Comparison of ENCODE assay signal across 9 cellular contexts in genomic region chr10:89389254-89389653, GRCh38. TPM values are rescaled to one million over a fixed set of nuclear protein-coding genes. Genes with fewer than 3 reads are reported as not detected.
DNase-seq lines count a peak whose midpoint lies in the region; ATAC-seq, FAIRE-seq and TF ChIP-seq lines count a peak whose summit lies in the region.
"Had no signal": no experiment of that assay in that cellular context is flagged by ENCODE, and none has a peak within 500 bp of the region (broad histone marks: within the 10 kb centered on the region; RNA-seq: fewer than 3 reads in every experiment).

No MANE protein-coding gene starts in this region.

- TF ChIP-seq POLR2A in A549 (IDR thresholded peaks at IDR 0.05; ENCODE audit: low read length), result no peak
- TF ChIP-seq POLR2A in gastroesophageal sphincter (IDR thresholded peaks at IDR 0.05), result no peak

- peak; percentile 84 to 88 for TF ChIP-seq RAD21 in A549 (conservative IDR thresholded peaks at IDR 0.05 in 1 of 2, IDR thresholded peaks at IDR 0.05 in 1 of 2)

- H3K4me3 ChIP-seq in A549 (no peak overlapping the region), GM12865 (ENCODE audit: low read depth, low read length) (no peak overlapping the region), gastroesophageal sphincter (no peak overlapping the region)
- H3K4me3 ChIP-seq: SK-N-MC had no signal

- no peak overlapping the region for H3K4me2 ChIP-seq in A549

- FAIRE-seq in A549 (lab: Jason Lieb, UNC), result no peak

- H3K9me3 ChIP-seq in A549 (no peaks in the 10 kb centered on the region), gastroesophageal sphincter (no peaks in the 10 kb centered on the region)

- TF ChIP-seq CTCF in A549 (IDR thresholded peaks at IDR 0.05) (peak; percentile 73), GM12865 (IDR thresholded peaks at IDR 0.05; ENCODE audit: insufficient read depth, low read depth, low read length, missing control alignments) (peak; percentile 27), gastroesophageal sphincter (IDR thresholded peaks at IDR 0.05) (peak; percentile 29 to 62 (median 56))

- 27% methylated on average over 1 of the region's 1 CpG for WGBS in A549 (ENCODE audit: missing lambda C conversion rate)
- WGBS in gastroesophageal sphincter (ENCODE audit: low coverage in 1 of 2), 2 donors, result 76 to 80% methylated on average over 1 of the region's 1 CpG

- TF ChIP-seq EP300 in A549 (IDR thresholded peaks at IDR 0.05) (no peak), gastroesophageal sphincter (IDR thresholded peaks at IDR 0.05) (no peak)

- ATAC-seq in A549 (peak; percentile 44 to 64; a peak in 3 of 6 replicates), gastroesophageal sphincter (no peak), HG02885 (IDR thresholded peaks at IDR 0.05; ENCODE audit: poor library complexity, unreplicated experiment) (no peak), HG03135 (IDR thresholded peaks at IDR 0.05; ENCODE audit: unreplicated experiment) (no peak)

- H3K36me3 ChIP-seq in gastroesophageal sphincter, result no peaks in the 10 kb centered on the region

- H3K4me1 ChIP-seq in A549 (peaks cover 13% of the 10 kb centered on the region), gastroesophageal sphincter (peaks cover 10 to 54% (median 17%) of the 10 kb centered on the region in 3 donors)

- no peaks in the 10 kb centered on the region for H3K27me3 ChIP-seq in gastroesophageal sphincter

- DNase-seq in A549 (ENCODE audit: low read depth in 1 of 2, low spot score in 1 of 2) (peak in 1 of 2 experiments; percentile 57), GM12865 (ENCODE audit: low read depth) (peak; percentile 58), RKO (ENCODE audit: low spot score) (peak; percentile 51), HK-2 (ENCODE audit: unreplicated experiment) (no peak)
- DNase-seq in stimulated activated CD4-positive, alpha-beta T cell treated with anti-CD3 and anti-CD28 coated beads, Interleukin-2, amount 100 ng/mL, for 24 hours, result no peak

- CTCF ChIA-PET in A549 (lab: Yijun Ruan, JAX), result interaction anchor here (0.6 to 4.2 kb wide), 18 partner anchors 11 to 178 kb away, joined by 3 to 26 read pairs (median 4); partner anchors contain the start of genes IFIT1B and LIPA

- POLR2A ChIA-PET in A549 (lab: Yijun Ruan, JAX), result no interaction called here

- H3K27ac ChIP-seq in A549, result no peak overlapping the region
- peak overlapping the region in 2 of 4 donors; percentile 35 to 81 for H3K27ac ChIP-seq in gastroesophageal sphincter
- H3K27ac ChIP-seq: SK-N-MC had no signal

TF ChIP-seq in A549, 52 proteins besides CTCF, POLR2A, EP300 and RAD21:
- TF ChIP-seq CHD4 (IDR thresholded peaks at IDR 0.05; ENCODE audit: borderline replicate concordance), result no peak
- peak; percentile 80 for TF ChIP-seq SMC3 (IDR thresholded peaks at IDR 0.05)
- TF ChIP-seq PBX3 (IDR thresholded peaks at IDR 0.05), result no peak

RNA-seq across cellular contexts. Expression of gene IFIT1, which starts 3.2 kb away (rescaled TPM):
- polyA plus RNA-seq in A549 (2011; rRNA removed) (2.0 and 2.5 TPM in 2 replicates), A549 (2017; fragmentation: RNase III; extraction: RNeasy Plus Mini Kit Qiagen cat#74134 plus additional on column Dnase treatment) (2.1 to 3.7 TPM (median 2.8 TPM) in 3 replicates)
- 0.40 and 0.52 TPM in 2 replicates for polyA plus RNA-seq in A549 (2012; cell fraction: cytosol; rRNA removed)
- 0.14 and 0.24 TPM in 2 replicates for polyA plus RNA-seq in A549 (2012; cell fraction: nucleus; rRNA removed)
- polyA minus RNA-seq in A549 (2011; rRNA and poly(A)+ RNA removed), result 0.17 and 0.29 TPM in 2 replicates
- total RNA-seq in gastroesophageal sphincter, result 10 to 100 TPM; 10.3 to 16.5 (median 15.2) TPM

RNA-seq across cellular contexts. Expression of gene IFIT1B, which starts 11.4 kb away (rescaled TPM):
- not detected in 2 replicates for polyA plus RNA-seq in A549 (2011; rRNA removed)
- polyA plus RNA-seq in A549 (2012; cell fraction: cytosol; rRNA removed), result not detected in 2 replicates
- polyA plus RNA-seq in A549 (2012; cell fraction: nucleus; rRNA removed), result not detected in 2 replicates
- not detected in 3 replicates for polyA plus RNA-seq in A549 (2017; fragmentation: RNase III; extraction: RNeasy Plus Mini Kit Qiagen cat#74134 plus additional on column Dnase treatment)
- not detected in 2 replicates for polyA minus RNA-seq in A549 (2011; rRNA and poly(A)+ RNA removed)
- not detected for total RNA-seq in gastroesophageal sphincter

RNA-seq across cellular contexts. Expression of gene IFIT5, which starts 25.1 kb away (rescaled TPM):
- polyA plus RNA-seq in A549 (2011; rRNA removed) (10.1 and 11.5 TPM in 2 replicates), A549 (2017; fragmentation: RNase III; extraction: RNeasy Plus Mini Kit Qiagen cat#74134 plus additional on column Dnase treatment) (7.8 to 8.0 TPM (median 7.9 TPM) in 3 replicates)
- polyA plus RNA-seq in A549 (2012; cell fraction: cytosol; rRNA removed), result 2.0 and 2.1 TPM in 2 replicates
- polyA plus RNA-seq in A549 (2012; cell fraction: nucleus; rRNA removed), result 0.95 and 1.3 TPM in 2 replicates
- 4.1 and 4.8 TPM in 2 replicates for polyA minus RNA-seq in A549 (2011; rRNA and poly(A)+ RNA removed)
- 10 to 100 TPM; 14.9 to 30.0 (median 27.3) TPM for total RNA-seq in gastroesophageal sphincter

Comparison
In these comparisons a context has a peak if more than half of its experiments do, and no peak if none do; other contexts are left out.
1. ATAC-seq: peak in A549 (2 of 2); none in gastroesophageal sphincter (single experiment), HG02885 (single experiment) and HG03135 (single experiment).
2. DNase-seq: peak in GM12865 (single experiment) and RKO (single experiment); none in HK-2 (single experiment) and stimulated activated CD4-positive, alpha-beta T cell treated with anti-CD3 and anti-CD28 coated beads, Interleukin-2, amount 100 ng/mL, for 24 hours (0 of 2).
3. Peak in every context shown above with its lines, with median percentiles within 50 percentile points of each other: CTCF ChIP-seq.